8 cellular contexts compared by ENCODE assay signal in genomic region chr12:101939856-101940265, GRCh38.
DNase-seq lines count a peak whose midpoint lies in the region; ATAC-seq, FAIRE-seq and TF ChIP-seq lines count a peak whose summit lies in the region.

No MANE protein-coding gene starts in this region.

- H3K27ac ChIP-seq in OCI-LY1 (ENCODE audit: low read depth, low read length, poor library complexity, severe bottlenecking) (no peak overlapping the region), tibial nerve (peak overlapping the region in 3 of 4 donors; percentile 44 to 82 (median 57))

- TF ChIP-seq POLR2A in tibial nerve (IDR thresholded peaks at IDR 0.05): no peak

- ATAC-seq in GM18520 (IDR thresholded peaks at IDR 0.05; ENCODE audit: unreplicated experiment): no peak

- H3K4me1 ChIP-seq in OCI-LY1 (ENCODE audit: insufficient read depth, low read length, severe bottlenecking): no peaks in the 10 kb centered on the region
- peaks cover 0 to 47% (median 8%) of the 10 kb centered on the region in 4 donors for H3K4me1 ChIP-seq in tibial nerve

- H3K36me3 ChIP-seq in OCI-LY1 (ENCODE audit: insufficient read depth, low read length) (no peaks in the 10 kb centered on the region), tibial nerve (no peaks in the 10 kb centered on the region)

- no peaks in the 10 kb centered on the region for H4K20me1 ChIP-seq in OCI-LY1 (ENCODE audit: insufficient read depth, low read length)

- H3F3A ChIP-seq in OCI-LY1 (ENCODE audit: insufficient read depth, low read length): no peaks in the 10 kb centered on the region

- H3K79me2 ChIP-seq in OCI-LY1 (ENCODE audit: insufficient read depth, low read length): no peaks in the 10 kb centered on the region

- H3K27me3 ChIP-seq in OCI-LY1 (ENCODE audit: insufficient read depth, low read length) (no peaks in the 10 kb centered on the region), tibial nerve (no peaks in the 10 kb centered on the region)

- DNase-seq in GM04504 (ENCODE audit: low read depth) (peak; percentile 48), HTR-8/SVneo (ENCODE audit: insufficient read length, low spot score) (peak; percentile 46), fibroblast of the conjunctiva (ENCODE audit: low read depth) (peak; percentile 76), nucleus accumbens (lab: John Stamatoyannopoulos, UW) (peak in 29 of 56 donors; percentile 1 to 72 (median 12)), tibial nerve (ENCODE audit: low spot score in 2 of 2) (peak; percentile 23 to 88)
- DNase-seq in activated T-cell treated with anti-CD3 and anti-CD28 coated beads, Interleukin-2, amount 50 U/mL, for 1 hour: peak; percentile 25

- H3K4me3 ChIP-seq in OCI-LY1 (ENCODE audit: low read depth, low read length, poor library complexity, severe bottlenecking): no peak overlapping the region
- H3K4me3 ChIP-seq in tibial nerve: no peak overlapping the region

- FAIRE-seq in HTR-8/SVneo (lab: Jason Lieb, UNC): no peak

- TF ChIP-seq CTCF in OCI-LY1 (IDR thresholded peaks at IDR 0.05; ENCODE audit: low read length): peak; percentile 87
- peak; percentile 62 to 79 (median 68) for TF ChIP-seq CTCF in tibial nerve (IDR thresholded peaks at IDR 0.05)

- no peak overlapping the region for H3K4me2 ChIP-seq in OCI-LY1 (ENCODE audit: low read length)

- no peak overlapping the region for H3K9ac ChIP-seq in OCI-LY1 (ENCODE audit: low read length)

- 5 to 9% methylated on average over 3 of the region's 3 CpGs for WGBS in tibial nerve, 2 donors

- H3K9me2 ChIP-seq in OCI-LY1 (ENCODE audit: low read depth, low read length): no peaks in the 10 kb centered on the region

- H3K9me3 ChIP-seq in OCI-LY1 (ENCODE audit: low read length) (no peaks in the 10 kb centered on the region), tibial nerve (no peaks in the 10 kb centered on the region)

- H2AFZ ChIP-seq in OCI-LY1 (ENCODE audit: low read length): no peak overlapping the region

- no peak for TF ChIP-seq EP300 in tibial nerve (IDR thresholded peaks at IDR 0.05)

Comparison
In these comparisons a context has a peak if more than half of its experiments do, and no peak if none do; other contexts are left out.
1. DNase-seq: peak in every context shown above with its lines; median percentile 76 in fibroblast of the conjunctiva; 56 in tibial nerve; 48 in GM04504; 46 in HTR-8/SVneo; 25 in activated T-cell treated with anti-CD3 and anti-CD28 coated beads, Interleukin-2, amount 50 U/mL, for 1 hour; 12 in nucleus accumbens.